In genomic region chr7:76397409-76398183, GRCh38 we compare ENCODE assay signal across 8 cellular contexts. TPM values are rescaled to one million over a fixed set of nuclear protein-coding genes. Genes with fewer than 3 reads are reported as not detected.
DNase-seq lines count a peak whose midpoint lies in the region; ATAC-seq and FAIRE-seq lines count a peak whose summit lies in the region.

No MANE protein-coding gene starts in this region.

- H3K4me3 ChIP-seq in rectal smooth muscle tissue (ENCODE audit: low read length), result peak overlapping the region; percentile 81

- intact Hi-C loops in head of caudate nucleus (cut with DNase I), result no loop called here

- no peak for FAIRE-seq in urothelium cell line (lab: Jason Lieb, UNC)
- FAIRE-seq in HTR-8/SVneo (lab: Jason Lieb, UNC), result no peak

- H3K27ac ChIP-seq in rectal smooth muscle tissue (ENCODE audit: low read depth, low read length), result peak overlapping the region; percentile 37

- peaks cover 4% of the 10 kb centered on the region for H3K4me1 ChIP-seq in rectal smooth muscle tissue (ENCODE audit: control insufficient read depth, insufficient read depth, low read length)

- H3K36me3 ChIP-seq in rectal smooth muscle tissue (ENCODE audit: control insufficient read depth, insufficient read depth, low read length), result no peaks in the 10 kb centered on the region

- H3K27me3 ChIP-seq in rectal smooth muscle tissue (ENCODE audit: control insufficient read depth, insufficient read depth, low read length), result no peaks in the 10 kb centered on the region

- peak; percentile 35 for ATAC-seq in HG03066 (IDR thresholded peaks at IDR 0.05; ENCODE audit: low read depth, unreplicated experiment)

- no peak overlapping the region for H3K9ac ChIP-seq in rectal smooth muscle tissue (ENCODE audit: low read length)

- in situ Hi-C loops in SK-MEL-5 (cut with HindIII; ENCODE audit: low pct_unique_long_range_greater_than_20kb, low sequenced_read_pairs), result no loop called here

- DNase-seq in COLO668 (lab: John Stamatoyannopoulos, UW; ENCODE audit: unreplicated experiment), result peak; percentile 81
- DNase-seq in SK-MEL-5 (ENCODE audit: low read depth, low spot score), result peak; percentile 78
- peak; percentile 80 for DNase-seq in activated naive CD4-positive, alpha-beta T cell treated with Interleukin-2 at 50 U/mL for 16 hours
- DNase-seq in head of caudate nucleus, result peak; percentile 62 to 92 (median 83)
- peak; percentile 59 for DNase-seq in urothelium cell line (ENCODE audit: low spot score)
- no peak for DNase-seq in HTR-8/SVneo (ENCODE audit: insufficient read length, low spot score)

RNA-seq across cellular contexts. Expression of gene SSC4D, which starts 11.9 kb away (rescaled TPM):
- 0.59 and 0.77 TPM in 2 replicates for total RNA-seq in SK-MEL-5 (2014; rRNA removed; shearing (Covaris generic))
- polyA plus RNA-seq in SK-MEL-5 (2015; cell fraction: cytosol; rRNA removed), result 0.61 and 0.86 TPM in 2 replicates
- polyA plus RNA-seq in SK-MEL-5 (2015; cell fraction: nucleus; rRNA removed), result 0.16 TPM in 1 of 2 replicates, not detected in the other

RNA-seq across cellular contexts. Expression of gene ZP3, which starts 27.2 kb away (rescaled TPM):
- total RNA-seq in SK-MEL-5 (2014; rRNA removed; shearing (Covaris generic)), result 5.0 and 6.6 TPM in 2 replicates
- 3.8 and 6.2 TPM in 2 replicates for polyA plus RNA-seq in SK-MEL-5 (2015; cell fraction: cytosol; rRNA removed)
- 0.58 and 2.0 TPM in 2 replicates for polyA plus RNA-seq in SK-MEL-5 (2015; cell fraction: nucleus; rRNA removed)

RNA-seq across cellular contexts. Expression of gene YWHAG, which starts 38.8 kb away (rescaled TPM):
- total RNA-seq in SK-MEL-5 (2014; rRNA removed; shearing (Covaris generic)), result 69.0 and 74.5 TPM in 2 replicates
- 160 and 195 TPM in 2 replicates for polyA plus RNA-seq in SK-MEL-5 (2015; cell fraction: cytosol; rRNA removed)
- 69.8 and 79.8 TPM in 2 replicates for polyA plus RNA-seq in SK-MEL-5 (2015; cell fraction: nucleus; rRNA removed)
